ENCODE assay signal across 14 cellular contexts in the genomic region with DNA sequence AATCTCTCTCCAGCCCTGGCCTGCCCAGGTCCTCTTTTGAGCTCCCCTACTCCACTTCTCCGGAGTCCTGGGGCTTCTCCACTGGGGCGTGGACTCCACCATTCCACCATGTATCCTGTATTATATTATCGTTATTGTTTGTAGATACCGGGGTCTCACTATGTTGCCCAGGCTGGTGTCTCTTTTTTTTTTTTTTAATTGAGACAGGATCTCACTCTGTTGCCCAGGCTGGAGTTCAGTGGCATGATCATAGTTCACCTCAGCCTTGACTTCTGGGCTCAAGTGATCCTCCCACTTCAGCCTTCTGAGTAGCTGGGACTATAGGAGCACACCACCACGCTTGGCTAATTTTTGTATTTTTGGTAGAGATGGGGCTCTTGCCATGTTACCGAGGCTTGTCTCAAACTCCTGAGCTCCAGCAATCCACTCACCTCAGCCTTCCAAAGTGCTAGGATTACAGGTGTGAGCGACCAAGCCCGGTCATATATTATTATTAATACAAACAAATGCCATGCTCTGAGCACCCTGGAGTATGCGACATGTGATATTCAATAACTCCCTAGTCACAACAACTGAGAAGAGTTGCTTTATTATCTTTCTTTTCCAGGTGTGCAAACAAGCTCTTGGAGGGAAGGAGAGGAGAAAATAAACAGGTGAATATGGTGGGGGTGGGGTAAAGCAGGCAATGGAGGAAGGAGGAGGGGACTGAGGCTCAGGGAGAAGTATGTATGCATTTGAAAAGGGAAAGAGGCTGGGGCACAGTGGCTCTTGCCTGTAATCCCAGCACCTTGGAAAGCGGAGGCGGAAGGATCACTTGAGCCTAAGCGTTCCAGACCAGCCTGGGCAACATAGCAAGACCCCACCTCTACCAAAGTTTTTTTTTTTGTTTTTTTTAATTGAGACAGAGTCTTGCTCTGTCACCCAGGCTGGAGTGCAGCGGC. TPM values are rescaled to one million over a fixed set of nuclear protein-coding genes. Genes with fewer than 3 reads are reported as not detected.
DNase-seq lines count a peak whose midpoint lies in the region; ATAC-seq, FAIRE-seq and TF ChIP-seq lines count a peak whose summit lies in the region.
"Had no signal": no experiment of that assay in that cellular context is flagged by ENCODE, and none has a peak within 500 bp of the region (broad histone marks: within the 10 kb centered on the region; RNA-seq: fewer than 3 reads in every experiment).

No MANE protein-coding gene starts in this region.

- H3K4me3 ChIP-seq in H7 (ENCODE audit: insufficient read depth, low read depth, low read length), result no peak overlapping the region
- H3K4me3 ChIP-seq: SK-N-MC had no signal

- TF ChIP-seq POLR2A in GM12892 (IDR thresholded peaks at IDR 0.05; ENCODE audit: low read depth, low read length), result no peak

- peak; percentile 62 for DNase-seq in H7
- peak; percentile 96 for DNase-seq in NCI-H2107 treated with DMSO at 0.1 percent for 48 hours (lab: John Stamatoyannopoulos, UW; ENCODE audit: unreplicated experiment)
- no peak for DNase-seq in stimulated activated effector memory CD8-positive, alpha-beta T cell treated with anti-CD3 and anti-CD28 coated beads, Interleukin-12 subunit alpha, Interleukin-12 subunit beta, amount 100 ng/mL, for 72 hours (ENCODE audit: low spot score in 2 of 2)
- DNase-seq in stimulated activated CD4-positive, alpha-beta T cell treated with anti-CD3 and anti-CD28 coated beads, Interleukin-2, amount 100 ng/mL, for 24 hours, result no peak
- DNase-seq in medulla oblongata (ENCODE audit: extremely low spot score), result no peak
- DNase-seq in GM12892 (ENCODE audit: insufficient read length), result no peak
- DNase-seq: glutamatergic neuron, MM.1S, right cardiac atrium had no signal

- no peaks in the 10 kb centered on the region for H3K9me3 Mint-ChIP-seq in activated T-helper 17 cell treated with anti-CD3 and anti-CD28 coated beads, Interleukin-2, amount 50 U/mL, for 72 hours
- H3K9me3 Mint-ChIP-seq in stimulated activated effector memory CD8-positive, alpha-beta T cell treated with anti-CD3 and anti-CD28 coated beads, Interleukin-12 subunit alpha, Interleukin-12 subunit beta, amount 100 ng/mL, for 72 hours, result no peaks in the 10 kb centered on the region
- H3K9me3 Mint-ChIP-seq: activated naive CD4-positive, alpha-beta T cell treated with anti-CD3 and anti-CD28 coated beads, Interleukin-2, amount 50 U/mL, for 72 hours had no signal

- peaks cover 4% of the 10 kb centered on the region for H3K36me3 ChIP-seq in H7 (replicated peaks; ENCODE audit: control insufficient read depth, insufficient read depth, low read length)

- no peak for FAIRE-seq in GM12892 (lab: Jason Lieb, UNC)
- FAIRE-seq: H54 had no signal

- peaks cover 10% of the 10 kb centered on the region for H3K4me1 Mint-ChIP-seq in activated T-helper 17 cell treated with anti-CD3 and anti-CD28 coated beads, Interleukin-2, amount 50 U/mL, for 72 hours
- H3K4me1 Mint-ChIP-seq in stimulated activated effector memory CD8-positive, alpha-beta T cell treated with anti-CD3 and anti-CD28 coated beads, Interleukin-12 subunit alpha, Interleukin-12 subunit beta, amount 100 ng/mL, for 72 hours, result peaks cover 21% of the 10 kb centered on the region

- H3K27me3 Mint-ChIP-seq in activated T-helper 17 cell treated with anti-CD3 and anti-CD28 coated beads, Interleukin-2, amount 50 U/mL, for 72 hours, result no peaks in the 10 kb centered on the region

- H3K4me3 Mint-ChIP-seq in activated T-helper 17 cell treated with anti-CD3 and anti-CD28 coated beads, Interleukin-2, amount 50 U/mL, for 72 hours, result no peak overlapping the region
- H3K4me3 Mint-ChIP-seq in stimulated activated effector memory CD8-positive, alpha-beta T cell treated with anti-CD3 and anti-CD28 coated beads, Interleukin-12 subunit alpha, Interleukin-12 subunit beta, amount 100 ng/mL, for 72 hours, result no peak overlapping the region

- H3K27ac Mint-ChIP-seq in activated T-helper 17 cell treated with anti-CD3 and anti-CD28 coated beads, Interleukin-2, amount 50 U/mL, for 72 hours, result peak overlapping the region; percentile 52
- peak overlapping the region; percentile 37 for H3K27ac Mint-ChIP-seq in stimulated activated effector memory CD8-positive, alpha-beta T cell treated with anti-CD3 and anti-CD28 coated beads, Interleukin-12 subunit alpha, Interleukin-12 subunit beta, amount 100 ng/mL, for 72 hours
- H3K27ac Mint-ChIP-seq: activated naive CD4-positive, alpha-beta T cell treated with anti-CD3 and anti-CD28 coated beads, Interleukin-2, amount 50 U/mL, for 72 hours; CD14-positive monocyte had no signal

- ATAC-seq in activated T-helper 17 cell treated with anti-CD3 and anti-CD28 coated beads, Interleukin-2, amount 50 U/mL, for 72 hours (replicated peaks), result no peak
- no peak for ATAC-seq in stimulated activated effector memory CD8-positive, alpha-beta T cell treated with anti-CD3 and anti-CD28 coated beads, Interleukin-12 subunit alpha, Interleukin-12 subunit beta, amount 100 ng/mL, for 72 hours
- ATAC-seq: activated naive CD4-positive, alpha-beta T cell treated with anti-CD3 and anti-CD28 coated beads, Interleukin-2, amount 50 U/mL, for 72 hours; right cardiac atrium had no signal

- peaks cover 10% of the 10 kb centered on the region for H3K36me3 Mint-ChIP-seq in activated T-helper 17 cell treated with anti-CD3 and anti-CD28 coated beads, Interleukin-2, amount 50 U/mL, for 72 hours (ENCODE audit: low read depth)
- H3K36me3 Mint-ChIP-seq in stimulated activated effector memory CD8-positive, alpha-beta T cell treated with anti-CD3 and anti-CD28 coated beads, Interleukin-12 subunit alpha, Interleukin-12 subunit beta, amount 100 ng/mL, for 72 hours, result peaks cover 12% of the 10 kb centered on the region

- H3K27me3 ChIP-seq in H7 (ENCODE audit: control insufficient read depth, insufficient read depth, low read length), result no peaks in the 10 kb centered on the region

RNA-seq across cellular contexts. Expression of a gene that starts 2.8 kb away (rescaled TPM):
- 116 and 117 TPM in 2 replicates for total RNA-seq in H7 (2014; rRNA removed; shearing (Covaris generic))
- total RNA-seq in activated T-helper 17 cell treated with anti-CD3 and anti-CD28 coated beads, Interleukin-2, amount 50 U/mL, for 72 hours, result 10 to 100 TPM; 14.7 to 33.0 TPM
- 24.2 TPM for polyA plus RNA-seq in GM12892 (2012; ENCODE audit: missing spikeins)

RNA-seq across cellular contexts. Expression of a gene that starts 57.0 kb away (rescaled TPM):
- 13.7 and 15.9 TPM in 2 replicates for total RNA-seq in H7 (2014; rRNA removed; shearing (Covaris generic))
- under 1 TPM in 1 of 2 donors, not detected in 1; 0.05 TPM for total RNA-seq in activated T-helper 17 cell treated with anti-CD3 and anti-CD28 coated beads, Interleukin-2, amount 50 U/mL, for 72 hours
- 0.02 TPM for polyA plus RNA-seq in GM12892 (2012; ENCODE audit: missing spikeins)
- total RNA-seq: right cardiac atrium had no signal
- polyA plus RNA-seq: CD14-positive monocyte, right cardiac atrium had no signal

Comparison
In these comparisons a context has a peak if more than half of its experiments do, and no peak if none do; other contexts are left out.
1. DNase-seq: peak in H7 (single experiment) and NCI-H2107 treated with DMSO at 0.1 percent for 48 hours (single experiment); none in stimulated activated effector memory CD8-positive, alpha-beta T cell treated with anti-CD3 and anti-CD28 coated beads, Interleukin-12 subunit alpha, Interleukin-12 subunit beta, amount 100 ng/mL, for 72 hours (0 of 2), stimulated activated CD4-positive, alpha-beta T cell treated with anti-CD3 and anti-CD28 coated beads, Interleukin-2, amount 100 ng/mL, for 24 hours (0 of 2), medulla oblongata (single experiment) and GM12892 (single experiment).
2. RNA of a gene that starts 57.0 kb away (total RNA-seq): 13.7 to 15.9 TPM in H7; 0.05 TPM in activated T-helper 17 cell treated with anti-CD3 and anti-CD28 coated beads, Interleukin-2, amount 50 U/mL, for 72 hours; every median in the first group is over 10 times any median in the second.